8 cellular contexts compared by ENCODE assay signal in genomic region chr16:87492241-87492635, GRCh38. TPM values are rescaled to one million over a fixed set of nuclear protein-coding genes. Genes with fewer than 3 reads are reported as not detected.
DNase-seq lines count a peak whose midpoint lies in the region; ATAC-seq, FAIRE-seq and TF ChIP-seq lines count a peak whose summit lies in the region.

No MANE protein-coding gene starts in this region.

- ATAC-seq in GM18858 (IDR thresholded peaks at IDR 0.05; ENCODE audit: unreplicated experiment) = no peak

- peak overlapping the region; percentile 52 for H3K4me3 ChIP-seq in SJCRH30
- H3K4me3 ChIP-seq in fibroblast of pulmonary artery (replicated peaks; ENCODE audit: low read depth, low read length) = peak overlapping the region; percentile 45
- peak overlapping the region; percentile 46 for H3K4me3 ChIP-seq in skeletal muscle cell (ENCODE audit: low read depth, low read length)

- no peaks in the 10 kb centered on the region for H3K9me3 ChIP-seq in SJCRH30 (replicated peaks)

- no peaks in the 10 kb centered on the region for H3K36me3 ChIP-seq in SJCRH30

- TF ChIP-seq CTCF in fibroblast of pulmonary artery (IDR thresholded peaks at IDR 0.05; ENCODE audit: low read length, missing control alignments) = no peak

- no peak overlapping the region for H3K27ac ChIP-seq in SJCRH30

- FAIRE-seq in GM19239 (lab: Jason Lieb, UNC) = no peak

- no peaks in the 10 kb centered on the region for H3K27me3 ChIP-seq in SJCRH30

- peak; percentile 29 for DNase-seq in GM19239 (ENCODE audit: insufficient read length, low spot score)
- DNase-seq in SJCRH30 = no peak
- no peak for DNase-seq in fibroblast of pulmonary artery (ENCODE audit: low read depth)
- DNase-seq in skeletal muscle cell (ENCODE audit: low read depth) = no peak
- no peak for DNase-seq in NOMO-1 (lab: John Stamatoyannopoulos, UW; ENCODE audit: unreplicated experiment in 2 of 2)
- DNase-seq in SK-N-DZ (ENCODE audit: low spot score) = no peak
- DNase-seq in activated CD4-positive, alpha-beta T cell treated with anti-CD3 and anti-CD28 coated beads, Interleukin-2, amount 50 U/mL, for 1 hour = no peak

- no peaks in the 10 kb centered on the region for H3K4me1 ChIP-seq in SJCRH30

RNA-seq across cellular contexts. Expression of gene ZCCHC14, which starts 0.6 kb away (rescaled TPM):
- total RNA-seq in SJCRH30 (2014; rRNA removed; shearing (Covaris generic)) = 5.9 and 7.5 TPM in 2 replicates
- polyA plus RNA-seq in SK-N-DZ (2014; cell fraction: cytosol; rRNA removed) = 14.0 and 14.6 TPM in 2 replicates
- polyA plus RNA-seq in SK-N-DZ (2014; cell fraction: nucleus; rRNA removed) = 21.2 and 55.0 TPM in 2 replicates
